In genomic region chr12:76144253-76144564, GRCh38 we compare ENCODE assay signal across 9 cellular contexts. TPM values are rescaled to one million over a fixed set of nuclear protein-coding genes. Genes with fewer than 3 reads are reported as not detected.
DNase-seq lines count a peak whose midpoint lies in the region; ATAC-seq and TF ChIP-seq lines count a peak whose summit lies in the region.
"Had no signal": no experiment of that assay in that cellular context is flagged by ENCODE, and none has a peak within 500 bp of the region (broad histone marks: within the 10 kb centered on the region; RNA-seq: fewer than 3 reads in every experiment).

No MANE protein-coding gene starts in this region.

- intact Hi-C loops in left cardiac atrium (cut with DNase I): no loop called here

- H3K27ac Mint-ChIP-seq in mesothelial cell of epicardium: peak overlapping the region; percentile 24

- TF ChIP-seq CTCF in mesothelial cell of epicardium (IDR thresholded peaks at IDR 0.05; ENCODE audit: unreplicated experiment) (no peak), GM10248 (IDR thresholded peaks at IDR 0.05; ENCODE audit: control extremely low read depth, extremely low read depth, low read depth, missing control alignments) (no peak)

- peaks cover 13% of the 10 kb centered on the region for H3K4me1 Mint-ChIP-seq in mesothelial cell of epicardium

- H3K27me3 Mint-ChIP-seq in mesothelial cell of epicardium (ENCODE audit: low read depth): no peaks in the 10 kb centered on the region

- H3K36me3 Mint-ChIP-seq in mesothelial cell of epicardium: no peaks in the 10 kb centered on the region

- DNase-seq in Daoy (ENCODE audit: low read depth) (peak; percentile 35), mesothelial cell of epicardium (ENCODE audit: low spot score in 2 of 2, unreplicated experiment in 2 of 2) (peak; percentile 40 to 59), GM10248 (ENCODE audit: extremely low spot score) (no peak), left cardiac atrium (no peak), hepatic stellate cell (ENCODE audit: low spot score) (no peak), G401 (ENCODE audit: low spot score) (no peak)
- DNase-seq in Jurkat, Clone E6-1 (ENCODE audit: low read depth, low spot score): peak; percentile 36
- DNase-seq in activated T-cell treated with anti-CD3 and anti-CD28 coated beads, Interleukin-2, amount 50 U/mL, for 1 hour: peak; percentile 23

- no peak for ATAC-seq in left cardiac atrium

- no peak overlapping the region for H3K4me3 Mint-ChIP-seq in mesothelial cell of epicardium

- in situ Hi-C loops in G401 (cut with HindIII; ENCODE audit: low sequenced_read_pairs): no loop called here

- POLR2A ChIA-PET in GM10248 (lab: Yijun Ruan, JAX): no interaction called here

- H3K4me3 ChIP-seq in Jurkat, Clone E6-1 (ENCODE audit: low read length): no peak overlapping the region
- H3K4me3 ChIP-seq: tibial artery had no signal

- H3K9me3 Mint-ChIP-seq in mesothelial cell of epicardium: no peaks in the 10 kb centered on the region

- CTCF ChIA-PET in GM10248 (lab: Yijun Ruan, JAX): interaction anchor here (1.1 to 3.4 kb wide), 7 partner anchors 9 to 204 kb away, joined by 3 to 22 read pairs (median 4); partner anchors contain the start of gene BBS10

RNA-seq across cellular contexts. Expression of gene NAP1L1, which starts 59.7 kb away (rescaled TPM):
- 324 and 464 TPM in 2 replicates for total RNA-seq in Daoy (2014; rRNA removed; shearing (Covaris generic))
- polyA plus RNA-seq in Jurkat, Clone E6-1 (2012; ENCODE audit: insufficient read depth, insufficient read length): 664 TPM
- total RNA-seq in mesothelial cell of epicardium: 867 to 887 TPM (median 880 TPM) in 3 replicates
- 100 to 1,000 TPM; 299 to 358 TPM for total RNA-seq in left cardiac atrium
- total RNA-seq in G401 (2014; rRNA removed; shearing (Covaris generic)): 691 and 894 TPM in 2 replicates

Comparison
In these comparisons a context has a peak if more than half of its experiments do, and no peak if none do; other contexts are left out.
1. DNase-seq: peak in Daoy (single experiment), Jurkat, Clone E6-1 (single experiment), activated T-cell treated with anti-CD3 and anti-CD28 coated beads, Interleukin-2, amount 50 U/mL, for 1 hour (single experiment) and mesothelial cell of epicardium (2 of 2); none in GM10248 (single experiment), left cardiac atrium (single experiment), hepatic stellate cell (single experiment) and G401 (single experiment).